In genomic region chr5:87340716-87341115, GRCh38 we compare ENCODE assay signal across 8 cellular contexts.
DNase-seq lines count a peak whose midpoint lies in the region; ATAC-seq and TF ChIP-seq lines count a peak whose summit lies in the region.

No MANE protein-coding gene starts in this region.

- H3K4me2 ChIP-seq in PC-9 = no peak overlapping the region

- H2AFZ ChIP-seq in PC-9 = no peak overlapping the region

- H3K4me3 ChIP-seq in HL-60 (replicated peaks; ENCODE audit: insufficient read depth, low read length) (no peak overlapping the region), fibroblast of villous mesenchyme (ENCODE audit: low read depth, low read length) (no peak overlapping the region), PC-9 (no peak overlapping the region)

- no peaks in the 10 kb centered on the region for H3K9me2 ChIP-seq in PC-9 (ENCODE audit: insufficient read depth)

- intact Hi-C loops in PC-9 (cut with micrococcal nuclease; ENCODE audit: unreplicated experiment) = no loop called here

- CTCF ChIA-PET in PC-9 (lab: Charles Lee) = interaction anchor here (0.8 kb wide), 1 partner anchor 50 kb away, joined by 4 read pairs; no protein-coding TSS in a partner anchor

- H3F3A ChIP-seq in PC-9 (ENCODE audit: insufficient read depth, low read depth) = no peaks in the 10 kb centered on the region

- in situ Hi-C loops in GM13976 (cut with MboI; ENCODE audit: low sequenced_read_pairs, unreplicated experiment) = loop anchor here (10.0 kb wide), 1 partner anchor 226 kb away; no protein-coding TSS in a partner anchor

- H3K27ac ChIP-seq in HL-60 (replicated peaks) = peak overlapping the region; percentile 56
- no peak overlapping the region for H3K27ac ChIP-seq in PC-9

- H3K27me3 ChIP-seq in HL-60 (ENCODE audit: insufficient read depth, poor library complexity, severe bottlenecking) (no peaks in the 10 kb centered on the region), PC-9 (ENCODE audit: insufficient read depth, low read depth) (no peaks in the 10 kb centered on the region)

- POLR2A ChIA-PET in PC-9 (lab: Charles Lee; ENCODE audit: unreplicated experiment) = no interaction called here

- H3K9me3 ChIP-seq in PC-9 (ENCODE audit: insufficient read depth, low read depth) = no peaks in the 10 kb centered on the region

- peak; percentile 98 for ATAC-seq in GM21526 (IDR thresholded peaks at IDR 0.05; ENCODE audit: low FRiP score, unreplicated experiment)

- H3K79me2 ChIP-seq in PC-9 (ENCODE audit: low read depth) = no peaks in the 10 kb centered on the region

- DNase-seq in GM13976 (ENCODE audit: low spot score) = peak; percentile 14
- DNase-seq in HL-60 (ENCODE audit: low read depth in 1 of 2, low spot score in 1 of 2) = peak in 1 of 2 experiments; percentile 6
- DNase-seq in fibroblast of villous mesenchyme (ENCODE audit: low read depth) = peak; percentile 10
- no peak for DNase-seq in DMS 273 (lab: John Stamatoyannopoulos, UW; ENCODE audit: unreplicated experiment)
- DNase-seq in stimulated activated naive CD4-positive, alpha-beta T cell treated with Interleukin-2 at 50 U/mL for 16 hours (lab: John Stamatoyannopoulos, UW) = no peak
- no peak for DNase-seq in PC-9
- DNase-seq in NCI-H187 treated with DMSO at 0.1 percent for 48 hours (lab: John Stamatoyannopoulos, UW) = no peak

- H3K36me3 ChIP-seq in PC-9 (ENCODE audit: low read depth) = 0 out of 2 replicates have a peak, but pooled peaks cover 4% of the 10 kb centered on the region

- H4K20me1 ChIP-seq in PC-9 (ENCODE audit: insufficient read depth) = no peaks in the 10 kb centered on the region

- H3K4me1 ChIP-seq in PC-9 (replicated peaks; ENCODE audit: insufficient read depth) = no peaks in the 10 kb centered on the region

- TF ChIP-seq CTCF in GM13976 (IDR thresholded peaks at IDR 0.05; ENCODE audit: borderline replicate concordance, control extremely low read depth, extremely low read depth, insufficient read depth, missing control alignments) (no peak), HL-60 (IDR thresholded peaks at IDR 0.05; ENCODE audit: insufficient read depth, low read length) (no peak), fibroblast of villous mesenchyme (IDR thresholded peaks at IDR 0.05; ENCODE audit: insufficient read depth, low read depth, low read length) (no peak), PC-9 (conservative IDR thresholded peaks at IDR 0.05) (no peak)

- BruUV-seq in PC-9 (replicated peaks; lab: Mats Ljungman, UMichigan) = no TSS peak

Comparison
In these comparisons a context has a peak if more than half of its experiments do, and no peak if none do; other contexts are left out.
1. DNase-seq: peak in GM13976 (single experiment) and fibroblast of villous mesenchyme (single experiment); none in DMS 273 (single experiment), stimulated activated naive CD4-positive, alpha-beta T cell treated with Interleukin-2 at 50 U/mL for 16 hours (single experiment), PC-9 (0 of 2) and NCI-H187 treated with DMSO at 0.1 percent for 48 hours (single experiment).